10 cellular contexts compared by ENCODE assay signal in genomic region chr20:31663838-31664695, GRCh38. TPM values are rescaled to one million over a fixed set of nuclear protein-coding genes. Genes with fewer than 3 reads are reported as not detected.
DNase-seq lines count a peak whose midpoint lies in the region; TF ChIP-seq lines count a peak whose summit lies in the region.
"Had no signal": no experiment of that assay in that cellular context is flagged by ENCODE, and none has a peak within 500 bp of the region (broad histone marks: within the 10 kb centered on the region; RNA-seq: fewer than 3 reads in every experiment).

No MANE protein-coding gene starts in this region.

- H3K4me1 ChIP-seq in SJSA1 (replicated peaks), result peaks cover 42% of the 10 kb centered on the region
- peaks cover 63% of the 10 kb centered on the region for H3K4me1 ChIP-seq in suprapubic skin

- TF ChIP-seq EP300 in suprapubic skin (IDR thresholded peaks at IDR 0.05), result no peak

- no peaks in the 10 kb centered on the region for H3K9me3 ChIP-seq in SJSA1 (replicated peaks)
- H3K9me3 ChIP-seq in suprapubic skin, result no peaks in the 10 kb centered on the region

- H3K27ac ChIP-seq in SJSA1 (peak overlapping the region; percentile 41), suprapubic skin (peak overlapping the region; percentile 65)

- TF ChIP-seq POLR2A in suprapubic skin (IDR thresholded peaks at IDR 0.05), result no peak

- H3K36me3 ChIP-seq in SJSA1 (peaks cover 54% of the 10 kb centered on the region), suprapubic skin (peaks cover 29% of the 10 kb centered on the region)

- no peak for DNase-seq in T-helper 1 cell
- peak in 1 of 2 experiments; percentile 78 for DNase-seq in SJSA1 (ENCODE audit: low read depth in 1 of 2, low spot score in 2 of 2)
- DNase-seq in hypothalamus (lab: John Stamatoyannopoulos, UW), result peak in 27 of 51 donors; percentile 16 to 82 (median 39)
- no peak for DNase-seq in suprapubic skin (ENCODE audit: low spot score in 2 of 2)
- DNase-seq in NCI-H1694 (lab: John Stamatoyannopoulos, UW), result no peak
- DNase-seq in dedifferentiated amniotic fluid mesenchymal stem cell (ENCODE audit: extremely low spot score), result no peak
- DNase-seq in activated T-cell treated with anti-CD3 and anti-CD28 coated beads, Interleukin-2, amount 50 U/mL, for 48 hours, result no peak

- no peaks in the 10 kb centered on the region for H3K27me3 ChIP-seq in SJSA1 (replicated peaks)
- no peaks in the 10 kb centered on the region for H3K27me3 ChIP-seq in suprapubic skin

- H3K4me3 Mint-ChIP-seq in T-helper 1 cell treated with Interleukin-12 subunit alpha and Interleukin-12 subunit beta and Interleukin-4 antibody, amounts not matched to agents 30 μg/mL and 1 μg/mL, for 36 hours, result no peak overlapping the region
- H3K4me3 Mint-ChIP-seq: B cell had no signal

- H3K27ac Mint-ChIP-seq in T-helper 1 cell treated with Interleukin-12 subunit alpha and Interleukin-12 subunit beta and Interleukin-4 antibody, amounts not matched to agents 30 μg/mL and 1 μg/mL, for 36 hours, result peak overlapping the region; percentile 70
- H3K27ac Mint-ChIP-seq: B cell had no signal

- TF ChIP-seq CTCF in suprapubic skin (IDR thresholded peaks at IDR 0.05), result no peak

- H3K4me3 ChIP-seq in SJSA1 (no peak overlapping the region), suprapubic skin (no peak overlapping the region)

- 73% methylated on average over 8 of the region's 11 CpGs for WGBS in suprapubic skin

- H3K9me3 Mint-ChIP-seq in T-helper 1 cell treated with Interleukin-12 subunit alpha and Interleukin-12 subunit beta and Interleukin-4 antibody, amounts not matched to agents 30 μg/mL and 1 μg/mL, for 36 hours, result no peaks in the 10 kb centered on the region

- H3K36me3 Mint-ChIP-seq in T-helper 1 cell treated with Interleukin-12 subunit alpha and Interleukin-12 subunit beta and Interleukin-4 antibody, amounts not matched to agents 30 μg/mL and 1 μg/mL, for 36 hours (ENCODE audit: low read depth), result peaks cover 38% of the 10 kb centered on the region

- no peaks in the 10 kb centered on the region for H3K27me3 Mint-ChIP-seq in T-helper 1 cell treated with Interleukin-12 subunit alpha and Interleukin-12 subunit beta and Interleukin-4 antibody, amounts not matched to agents 30 μg/mL and 1 μg/mL, for 36 hours (ENCODE audit: low read depth)
- H3K27me3 Mint-ChIP-seq: B cell had no signal

- peaks cover 59% of the 10 kb centered on the region for H3K4me1 Mint-ChIP-seq in T-helper 1 cell treated with Interleukin-12 subunit alpha and Interleukin-12 subunit beta and Interleukin-4 antibody, amounts not matched to agents 30 μg/mL and 1 μg/mL, for 36 hours (ENCODE audit: low read depth)

RNA-seq across cellular contexts. Expression of gene COX4I2, which starts 26.4 kb away (rescaled TPM):
- not detected in 2 replicates for total RNA-seq in SJSA1 (2014; rRNA removed; shearing (Covaris generic))
- total RNA-seq in suprapubic skin, result 1 to 10 TPM in 1 of 4 donors, not detected in 3; 2.7 TPM
- total RNA-seq: B cell, lung microvascular endothelial cell had no signal

RNA-seq across cellular contexts. Expression of gene BCL2L1, which starts 58.6 kb away (rescaled TPM):
- 103 and 106 TPM in 2 replicates for total RNA-seq in SJSA1 (2014; rRNA removed; shearing (Covaris generic))
- 100 to 1,000 TPM; 104 to 120 (median 107) TPM for total RNA-seq in suprapubic skin

RNA-seq across cellular contexts. Expression of gene ID1, which starts 59.0 kb away (rescaled TPM):
- 700 and 729 TPM in 2 replicates for total RNA-seq in SJSA1 (2014; rRNA removed; shearing (Covaris generic))
- 100 to 1,000 TPM; 335 to 766 (median 507) TPM for total RNA-seq in suprapubic skin

Comparison
In these comparisons a context has a peak if more than half of its experiments do, and no peak if none do; other contexts are left out.
1. DNase-seq: peak in hypothalamus (27 of 51); none in T-helper 1 cell (0 of 5), suprapubic skin (0 of 2), NCI-H1694 (single experiment), dedifferentiated amniotic fluid mesenchymal stem cell (single experiment) and activated T-cell treated with anti-CD3 and anti-CD28 coated beads, Interleukin-2, amount 50 U/mL, for 48 hours (0 of 2).